11 cellular contexts compared by ENCODE assay signal in the genomic region with DNA sequence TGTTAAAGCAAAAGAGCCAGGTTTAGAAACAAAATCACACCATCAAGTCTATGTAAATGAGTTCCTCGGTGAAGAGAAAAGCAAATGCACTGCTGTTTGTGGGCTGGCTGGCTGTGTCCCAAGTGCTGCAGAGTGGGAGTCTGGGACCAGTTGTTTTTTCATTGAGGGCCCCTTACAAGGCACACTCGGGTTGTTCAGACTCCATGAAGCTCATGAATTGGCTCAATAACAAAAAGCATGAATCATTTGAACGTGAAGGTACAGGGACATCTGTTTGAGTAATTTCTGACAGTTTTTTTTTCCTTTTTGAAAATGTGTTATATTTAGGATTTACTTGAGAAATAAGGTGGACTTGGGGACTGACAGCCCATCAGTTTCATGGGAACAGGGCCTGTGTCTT. TPM values are rescaled to one million over a fixed set of nuclear protein-coding genes. Genes with fewer than 3 reads are reported as not detected.
DNase-seq lines count a peak whose midpoint lies in the region; ATAC-seq and TF ChIP-seq lines count a peak whose summit lies in the region.
"Had no signal": no experiment of that assay in that cellular context is flagged by ENCODE, and none has a peak within 500 bp of the region (broad histone marks: within the 10 kb centered on the region; RNA-seq: fewer than 3 reads in every experiment).

No MANE protein-coding gene starts in this region.

- H3K79me2 ChIP-seq in Karpas-422 (ENCODE audit: low read length), result no peaks in the 10 kb centered on the region

- H3K9ac ChIP-seq in Karpas-422 (ENCODE audit: low read length) (no peak overlapping the region), endodermal cell (ENCODE audit: extremely low read depth, low read length, poor library complexity, severe bottlenecking) (no peak overlapping the region)

- peak overlapping the region; percentile 71 for H3K27ac Mint-ChIP-seq in endodermal cell

- no peak overlapping the region for H3K4me3 Mint-ChIP-seq in endodermal cell

- H3K36me3 ChIP-seq in Karpas-422 (ENCODE audit: insufficient read depth, low read length), result no peaks in the 10 kb centered on the region
- H3K36me3 ChIP-seq in endodermal cell (ENCODE audit: control insufficient read depth, insufficient read depth, low read length), result no peaks in the 10 kb centered on the region

- no peaks in the 10 kb centered on the region for H3K9me3 ChIP-seq in Karpas-422 (ENCODE audit: low read length)
- H3K9me3 ChIP-seq in endodermal cell (ENCODE audit: control insufficient read depth, low read length), result no peaks in the 10 kb centered on the region

- H4K20me1 ChIP-seq in Karpas-422 (ENCODE audit: insufficient read depth, low read depth, low read length), result no peaks in the 10 kb centered on the region; the same call in 1 of the 2 replicates

- H3K4me2 ChIP-seq in Karpas-422 (ENCODE audit: low read depth, low read length, poor library complexity, severe bottlenecking), result peak overlapping the region; percentile 3

- no peaks in the 10 kb centered on the region for H3K27me3 Mint-ChIP-seq in endodermal cell (ENCODE audit: insufficient read depth)

- H3K4me1 Mint-ChIP-seq in endodermal cell, result peaks cover 35% of the 10 kb centered on the region

- H3K9me2 ChIP-seq in Karpas-422 (replicated peaks; ENCODE audit: insufficient read depth, low read length), result no peaks in the 10 kb centered on the region

- peaks cover 2% of the 10 kb centered on the region for H3K36me3 Mint-ChIP-seq in endodermal cell (ENCODE audit: low read depth)

- 73 to 76% methylated on average over 3 of the region's 3 CpGs for WGBS in endodermal cell (ENCODE audit: insufficient coverage in 1 of 2, insufficient read length in 1 of 2), 2 experiments

- no peak for ATAC-seq in GM21723 (IDR thresholded peaks at IDR 0.05; ENCODE audit: unreplicated experiment)

- TF ChIP-seq CTCF in endodermal cell (conservative IDR thresholded peaks at IDR 0.05), result no peak

- DNase-seq in DMS 273 treated with DMSO at 0.1 percent for 48 hours (lab: John Stamatoyannopoulos, UW), result peak; percentile 81
- no peak for DNase-seq in Karpas-422
- DNase-seq in endodermal cell, result no peak
- DNase-seq in occipital lobe (lab: John Stamatoyannopoulos, UW), result peak; percentile 65
- no peak for DNase-seq in C1 segment of cervical spinal cord (lab: John Stamatoyannopoulos, UW)
- DNase-seq in NCI-H1048 (lab: John Stamatoyannopoulos, UW), result no peak
- DNase-seq in COLO829 (ENCODE audit: low spot score), result no peak
- DNase-seq: erythroblast, midbrain, NCI-H2029 had no signal

- H3K4me1 ChIP-seq in Karpas-422 (ENCODE audit: low read length), result peaks cover 9% of the 10 kb centered on the region
- no peaks in the 10 kb centered on the region for H3K4me1 ChIP-seq in endodermal cell (ENCODE audit: control insufficient read depth, insufficient read depth, low read length)

- H3K9me3 Mint-ChIP-seq in endodermal cell, result peaks cover 8% of the 10 kb centered on the region

- H2AFZ ChIP-seq in Karpas-422 (ENCODE audit: low read length), result no peak overlapping the region

- no peak overlapping the region for H3K4me3 ChIP-seq in Karpas-422 (ENCODE audit: low read length)
- H3K4me3 ChIP-seq in endodermal cell (ENCODE audit: low read length), result no peak overlapping the region

- no peaks in the 10 kb centered on the region for H3K27me3 ChIP-seq in Karpas-422 (ENCODE audit: low read length)
- no peaks in the 10 kb centered on the region for H3K27me3 ChIP-seq in endodermal cell (ENCODE audit: control insufficient read depth, insufficient read depth, low read length, poor library complexity, severe bottlenecking)

- no peak overlapping the region for H3K27ac ChIP-seq in Karpas-422 (ENCODE audit: low read length)
- H3K27ac ChIP-seq in endodermal cell (ENCODE audit: low read depth, low read length), result no peak overlapping the region

RNA-seq across cellular contexts. Expression of a gene that starts 28.0 kb away (rescaled TPM):
- 4.5 and 5.0 TPM in 2 replicates for total RNA-seq in Karpas-422 (2014; rRNA removed; shearing (Covaris generic); ENCODE audit: low replicate concordance)
- total RNA-seq in endodermal cell (10 to 100 TPM in 1 of 2 donors, 1 to 10 TPM in 1; 9.1 to 11.9 TPM), occipital lobe (17.3 TPM)
- polyA plus RNA-seq in endodermal cell (2013, experiment 1 of 2), result 6.1 TPM
- polyA plus RNA-seq in endodermal cell (2013, experiment 2 of 2), result 4.6 TPM

RNA-seq across cellular contexts. Expression of a gene that starts 56.8 kb away (rescaled TPM):
- 88.4 and 293 TPM in 2 replicates for total RNA-seq in Karpas-422 (2014; rRNA removed; shearing (Covaris generic); ENCODE audit: low replicate concordance)
- total RNA-seq in endodermal cell, result 100 to 1,000 TPM; 153 to 173 TPM
- 242 TPM for polyA plus RNA-seq in endodermal cell (2013, experiment 1 of 2)
- 229 TPM for polyA plus RNA-seq in endodermal cell (2013, experiment 2 of 2)
- 92.8 TPM for total RNA-seq in occipital lobe

Comparison
In these comparisons a context has a peak if more than half of its experiments do, and no peak if none do; other contexts are left out.
1. DNase-seq: peak in DMS 273 treated with DMSO at 0.1 percent for 48 hours (single experiment) and occipital lobe (single experiment); none in Karpas-422 (single experiment), endodermal cell (single experiment), C1 segment of cervical spinal cord (0 of 14), NCI-H1048 (single experiment) and COLO829 (single experiment).